In genomic region chr2:127052068-127052770, GRCh38 we compare ENCODE assay signal across 1 cellular context.
TF ChIP-seq lines count a peak whose summit lies in the region.

No MANE protein-coding gene starts in this region.

TF ChIP-seq in HepG2, 621 proteins besides CTCF, POLR2A, EP300 and RAD21 (continued from another document):
- no peak for TF ChIP-seq ATF6 (CRISPR knock-in tag; conservative IDR thresholded peaks at IDR 0.05)
- no peak for TF ChIP-seq ZFP62 (CRISPR knock-in tag; IDR thresholded peaks at IDR 0.05)
- no peak for TF ChIP-seq ELK4 (CRISPR knock-in tag; IDR thresholded peaks at IDR 0.05; ENCODE audit: borderline replicate concordance)
- no peak for TF ChIP-seq SP1 (IDR thresholded peaks at IDR 0.05)
- no peak for TF ChIP-seq SP1 (CRISPR knock-in tag; IDR thresholded peaks at IDR 0.05)
